21 cellular contexts compared by ENCODE assay signal in the genomic region with DNA sequence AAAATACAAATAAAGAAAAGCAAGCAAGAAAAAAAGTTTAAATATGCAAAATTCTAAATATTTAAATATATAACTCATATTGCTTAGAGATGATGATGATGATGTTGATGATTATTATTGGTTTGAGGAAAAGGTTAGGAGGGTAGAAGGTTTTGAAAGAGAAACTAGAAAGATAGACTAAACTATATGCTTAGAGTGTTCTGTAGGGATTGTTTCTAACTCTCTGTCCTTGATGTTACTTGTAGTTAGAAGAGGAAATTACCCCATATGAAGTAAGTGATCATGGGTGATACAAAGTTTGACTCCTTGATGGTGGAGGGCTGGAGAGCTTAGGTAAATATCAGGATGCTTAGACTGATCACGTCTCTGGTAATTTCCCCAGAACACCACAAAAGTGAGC.
A peak's percentile ranks its signal among the peaks of the same experiment; 100 is the strongest.
DNase-seq lines count a peak whose midpoint lies in the region; ATAC-seq, FAIRE-seq and TF ChIP-seq lines count a peak whose summit lies in the region.
"Had no signal": no experiment of that assay in that cellular context is flagged by ENCODE, and none has a peak within 500 bp of the region (broad histone marks: within the 10 kb centered on the region; RNA-seq: fewer than 3 reads in every experiment).

No MANE protein-coding gene starts in this region.

- CTCF ChIA-PET in GM12878 (lab: Yijun Ruan, JAX): interaction anchor here (0.6 to 0.7 kb wide), 2 partner anchors 332 to 359 kb away, joined by 3 to 5 read pairs; no protein-coding TSS in a partner anchor

- no peak for FAIRE-seq in GM12878 (lab: Jason Lieb, UNC)
- FAIRE-seq in endometrium (lab: Jason Lieb, UNC): peak; percentile 58
- FAIRE-seq: A549, D721Med, GM12892, GM18507 had no signal

- no peaks in the 10 kb centered on the region for H4K20me1 ChIP-seq in GM12878 (ENCODE audit: control insufficient read depth, insufficient read depth)
- H4K20me1 ChIP-seq: BLaER1 treated with 17β-estradiol and CSF1 and Interleukin-3, amounts not matched to agents 10 nM and 100 nM had no signal

- no peaks in the 10 kb centered on the region for H3K79me2 ChIP-seq in GM12878 (ENCODE audit: control insufficient read depth, insufficient read depth, low read length)

- SMC1A ChIA-PET in GM12878 (lab: Charles Lee; ENCODE audit: uncharacterized antibody, unreplicated experiment): interaction anchor here (0.7 to 1.8 kb wide), 2 partner anchors 9 to 18 kb away, joined by 4 to 8 read pairs; no protein-coding TSS in a partner anchor

- TF ChIP-seq CTCF in GM12878 (IDR thresholded peaks at IDR 0.05 in 2 of 3, conservative IDR thresholded peaks at IDR 0.05 in 1 of 3; ENCODE audit: control insufficient read depth in 2 of 3, extremely low read depth in 1 of 3, insufficient read depth in 1 of 3, low read depth in 3 of 3, low read length in 3 of 3) (no peak), suprapubic skin (IDR thresholded peaks at IDR 0.05) (no peak)

- TF ChIP-seq RAD21 in GM12878 (IDR thresholded peaks at IDR 0.05; ENCODE audit: insufficient read depth, low read depth, low read length): no peak

- H3K27ac ChIP-seq in GM12878 (ENCODE audit: control insufficient read depth, insufficient read depth) (no peak overlapping the region), suprapubic skin (no peak overlapping the region)
- H3K27ac ChIP-seq: 22Rv1; A549; BLaER1 treated with 17β-estradiol and CSF1 and Interleukin-3, amounts not matched to agents 10 nM and 100 nM; C4-2B had no signal

- RAD21 ChIA-PET in GM12878 (lab: Charles Lee; ENCODE audit: unreplicated experiment): no interaction called here

- H3K9ac ChIP-seq in GM12878 (ENCODE audit: control insufficient read depth, insufficient read depth, low read length): no peak overlapping the region
- H3K9ac ChIP-seq: BLaER1 treated with 17β-estradiol and CSF1 and Interleukin-3, amounts not matched to agents 10 nM and 100 nM had no signal

- ATAC-seq in GM12878 (peak; percentile 71), GM21515 (IDR thresholded peaks at IDR 0.05; ENCODE audit: unreplicated experiment) (no peak)
- ATAC-seq: A549; CD8-positive, alpha-beta T cell had no signal

- H3K4me3 ChIP-seq in GM12878 (no peak overlapping the region), suprapubic skin (no peak overlapping the region)
- H3K4me3 ChIP-seq: A549; BLaER1 treated with 17β-estradiol and CSF1 and Interleukin-3, amounts not matched to agents 10 nM and 100 nM had no signal

- POLR2A ChIA-PET in GM12878 (lab: Charles Lee): no interaction called here

- H3K9me3 ChIP-seq in GM12878 (replicated peaks; ENCODE audit: control insufficient read depth, insufficient read depth, low read length) (no peaks in the 10 kb centered on the region), suprapubic skin (no peaks in the 10 kb centered on the region)
- H3K9me3 ChIP-seq: A549; BLaER1 treated with 17β-estradiol and CSF1 and Interleukin-3, amounts not matched to agents 10 nM and 100 nM; Caco-2 had no signal

- in situ Hi-C loops in GM12878 (cut with MboI): no loop called here

- H3K4me2 ChIP-seq in GM12878 (ENCODE audit: control insufficient read depth, insufficient read depth): no peak overlapping the region
- H3K4me2 ChIP-seq: A549; BLaER1 treated with 17β-estradiol and CSF1 and Interleukin-3, amounts not matched to agents 10 nM and 100 nM had no signal

- H3K27me3 ChIP-seq in GM12878 (replicated peaks in 1 of 2; ENCODE audit: control insufficient read depth in 2 of 2, insufficient read depth in 2 of 2, low read length in 1 of 2) (no peaks in the 10 kb centered on the region), suprapubic skin (no peaks in the 10 kb centered on the region)
- H3K27me3 ChIP-seq: BLaER1 treated with 17β-estradiol and CSF1 and Interleukin-3, amounts not matched to agents 10 nM and 100 nM had no signal

- WGBS in GM12878 (ENCODE audit: insufficient coverage, insufficient replicate concordance, low lambda C conversion rate, missing lambda C conversion rate): 5% methylated on average over 1 of the region's 1 CpG
- 79% methylated on average over 1 of the region's 1 CpG for WGBS in suprapubic skin

- no TSS peak for BruUV-seq in GM12878 (replicated peaks; lab: Mats Ljungman, UMichigan)

- H3K36me3 ChIP-seq in GM12878 (ENCODE audit: control insufficient read depth in 2 of 2, insufficient read depth in 2 of 2, low read length in 1 of 2) (no peaks in the 10 kb centered on the region), suprapubic skin (no peaks in the 10 kb centered on the region)
- H3K36me3 ChIP-seq: BLaER1 treated with 17β-estradiol and CSF1 and Interleukin-3, amounts not matched to agents 10 nM and 100 nM had no signal

- no peak overlapping the region for H2AFZ ChIP-seq in GM12878 (ENCODE audit: control insufficient read depth, low read depth, low read length)

- H3K4me1 ChIP-seq in GM12878 (ENCODE audit: control insufficient read depth, insufficient read depth, low read length) (no peaks in the 10 kb centered on the region), suprapubic skin (no peaks in the 10 kb centered on the region)
- H3K4me1 ChIP-seq: A549; BLaER1 treated with 17β-estradiol and CSF1 and Interleukin-3, amounts not matched to agents 10 nM and 100 nM had no signal

- TF ChIP-seq EP300 in GM12878 (IDR thresholded peaks at IDR 0.05; ENCODE audit: borderline replicate concordance in 1 of 2, control insufficient read depth in 1 of 2, low read depth in 2 of 2, low read length in 2 of 2) (no peak), suprapubic skin (IDR thresholded peaks at IDR 0.05) (no peak)

- no peak for TF ChIP-seq POLR2A in GM12878 (IDR thresholded peaks at IDR 0.05; ENCODE audit: low read depth, low read length)
- TF ChIP-seq POLR2A in suprapubic skin (IDR thresholded peaks at IDR 0.05): no peak

- DNase-seq in NCI-H748 (lab: John Stamatoyannopoulos, UW; ENCODE audit: unreplicated experiment) (peak; percentile 2), NCI-H748 treated with DMSO at 0.1 percent for 48 hours (lab: John Stamatoyannopoulos, UW) (no peak), GM12878 (ENCODE audit: low read depth, low spot score) (no peak), suprapubic skin (ENCODE audit: low spot score in 2 of 2) (no peak), ureter (ENCODE audit: low spot score) (no peak)
- DNase-seq: AML-193; Caco-2; Calu3; CD4-positive, alpha-beta T cell; CD8-positive, alpha-beta T cell; DMS79 treated with DMSO at 0.1 percent for 48 hours; GF-D8 had no signal

- intact Hi-C loops in GM12878 (cut with micrococcal nuclease; ENCODE audit: unreplicated experiment): loop anchor here (10.0 kb wide), 1 partner anchor 348 kb away; a partner anchor contains a TSS

TF ChIP-seq in GM12878, 131 proteins besides CTCF, POLR2A, EP300 and RAD21 (continues in another document):
- TF ChIP-seq SREBF1 (IDR thresholded peaks at IDR 0.05; ENCODE audit: low read length) (no peak), CBFB (IDR thresholded peaks at IDR 0.05; ENCODE audit: low read depth) (no peak), POU2F2 (IDR thresholded peaks at IDR 0.05; ENCODE audit: borderline replicate concordance, low read depth, low read length) (no peak), ZNF207 (IDR thresholded peaks at IDR 0.05; ENCODE audit: borderline replicate concordance) (no peak), POLR2AphosphoS2 (IDR thresholded peaks at IDR 0.05; ENCODE audit: low read depth, low read length) (no peak), HDGF (IDR thresholded peaks at IDR 0.05) (no peak), ZNF622 (IDR thresholded peaks at IDR 0.05) (no peak), ZSCAN29 (IDR thresholded peaks at IDR 0.05) (no peak), GATAD2B (conservative IDR thresholded peaks at IDR 0.05; ENCODE audit: low read depth) (no peak), SP1 (IDR thresholded peaks at IDR 0.05; ENCODE audit: low read depth, low read length) (no peak)
- TF ChIP-seq, protein P1, sequence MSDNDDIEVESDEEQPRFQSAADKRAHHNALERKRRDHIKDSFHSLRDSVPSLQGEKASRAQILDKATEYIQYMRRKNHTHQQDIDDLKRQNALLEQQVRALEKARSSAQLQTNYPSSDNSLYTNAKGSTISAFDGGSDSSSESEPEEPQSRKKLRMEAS (IDR thresholded peaks at IDR 0.05; ENCODE audit: low read depth, low read length): no peak
- TF ChIP-seq, protein P2, sequence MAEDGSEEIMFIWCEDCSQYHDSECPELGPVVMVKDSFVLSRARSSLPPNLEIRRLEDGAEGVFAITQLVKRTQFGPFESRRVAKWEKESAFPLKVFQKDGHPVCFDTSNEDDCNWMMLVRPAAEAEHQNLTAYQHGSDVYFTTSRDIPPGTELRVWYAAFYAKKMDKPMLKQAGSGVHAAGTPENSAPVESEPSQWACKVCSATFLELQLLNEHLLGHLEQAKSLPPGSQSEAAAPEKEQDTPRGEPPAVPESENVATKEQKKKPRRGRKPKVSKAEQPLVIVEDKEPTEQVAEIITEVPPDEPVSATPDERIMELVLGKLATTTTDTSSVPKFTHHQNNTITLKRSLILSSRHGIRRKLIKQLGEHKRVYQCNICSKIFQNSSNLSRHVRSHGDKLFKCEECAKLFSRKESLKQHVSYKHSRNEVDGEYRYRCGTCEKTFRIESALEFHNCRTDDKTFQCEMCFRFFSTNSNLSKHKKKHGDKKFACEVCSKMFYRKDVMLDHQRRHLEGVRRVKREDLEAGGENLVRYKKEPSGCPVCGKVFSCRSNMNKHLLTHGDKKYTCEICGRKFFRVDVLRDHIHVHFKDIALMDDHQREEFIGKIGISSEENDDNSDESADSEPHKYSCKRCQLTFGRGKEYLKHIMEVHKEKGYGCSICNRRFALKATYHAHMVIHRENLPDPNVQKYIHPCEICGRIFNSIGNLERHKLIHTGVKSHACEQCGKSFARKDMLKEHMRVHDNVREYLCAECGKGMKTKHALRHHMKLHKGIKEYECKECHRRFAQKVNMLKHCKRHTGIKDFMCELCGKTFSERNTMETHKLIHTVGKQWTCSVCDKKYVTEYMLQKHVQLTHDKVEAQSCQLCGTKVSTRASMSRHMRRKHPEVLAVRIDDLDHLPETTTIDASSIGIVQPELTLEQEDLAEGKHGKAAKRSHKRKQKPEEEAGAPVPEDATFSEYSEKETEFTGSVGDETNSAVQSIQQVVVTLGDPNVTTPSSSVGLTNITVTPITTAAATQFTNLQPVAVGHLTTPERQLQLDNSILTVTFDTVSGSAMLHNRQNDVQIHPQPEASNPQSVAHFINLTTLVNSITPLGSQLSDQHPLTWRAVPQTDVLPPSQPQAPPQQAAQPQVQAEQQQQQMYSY (CRISPR knock-in tag; IDR thresholded peaks at IDR 0.05): no peak
- TF ChIP-seq, protein P3, sequence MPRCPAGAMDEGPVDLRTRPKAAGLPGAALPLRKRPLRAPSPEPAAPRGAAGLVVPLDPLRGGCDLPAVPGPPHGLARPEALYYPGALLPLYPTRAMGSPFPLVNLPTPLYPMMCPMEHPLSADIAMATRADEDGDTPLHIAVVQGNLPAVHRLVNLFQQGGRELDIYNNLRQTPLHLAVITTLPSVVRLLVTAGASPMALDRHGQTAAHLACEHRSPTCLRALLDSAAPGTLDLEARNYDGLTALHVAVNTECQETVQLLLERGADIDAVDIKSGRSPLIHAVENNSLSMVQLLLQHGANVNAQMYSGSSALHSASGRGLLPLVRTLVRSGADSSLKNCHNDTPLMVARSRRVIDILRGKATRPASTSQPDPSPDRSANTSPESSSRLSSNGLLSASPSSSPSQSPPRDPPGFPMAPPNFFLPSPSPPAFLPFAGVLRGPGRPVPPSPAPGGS (IDR thresholded peaks at IDR 0.05; ENCODE audit: borderline replicate concordance, insufficient read depth, low read depth, low read length, poor library complexity, severe bottlenecking): no peak
